Comparison of ENCODE assay signal across 1 cellular context in the genomic region with DNA sequence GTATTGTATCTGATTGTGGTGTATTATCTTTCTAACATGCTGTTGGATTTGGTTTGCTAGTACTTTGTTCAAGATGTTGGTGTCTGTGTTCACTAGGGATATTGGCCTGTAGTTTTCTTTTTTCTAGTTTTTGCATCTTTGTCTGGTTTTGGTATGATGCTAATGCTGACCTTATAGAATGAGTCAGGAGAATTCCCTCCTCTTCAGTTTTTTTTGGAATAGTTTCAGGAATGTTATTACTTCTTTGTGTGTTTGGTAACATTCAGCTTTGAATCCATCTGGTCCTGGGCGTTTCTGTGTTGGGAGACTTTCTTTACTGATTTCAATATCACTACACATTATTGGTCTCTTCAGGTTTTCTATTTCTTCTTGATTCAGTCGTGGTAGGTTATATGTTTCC.
A peak's percentile ranks its signal among the peaks of the same experiment; 100 is the strongest.
TF ChIP-seq lines count a peak whose summit lies in the region.

No MANE protein-coding gene starts in this region.

TF ChIP-seq in IMR-90, 13 proteins besides CTCF, POLR2A, EP300 and RAD21:
- no peak for TF ChIP-seq ELK1 (IDR thresholded peaks at IDR 0.05; ENCODE audit: borderline replicate concordance, low read depth, low read length)
- peak; percentile 52 for TF ChIP-seq RCOR1 (IDR thresholded peaks at IDR 0.05; ENCODE audit: insufficient replicate concordance, low read length)
- peak; percentile 27; the same call in 1 of the 2 replicates for TF ChIP-seq CEBPB (IDR thresholded peaks at IDR 0.05; ENCODE audit: low read depth, low read length)
- TF ChIP-seq CHD1 (IDR thresholded peaks at IDR 0.05; ENCODE audit: low read depth, low read length) = no peak
- TF ChIP-seq FOS (IDR thresholded peaks at IDR 0.05; ENCODE audit: low read depth, low read length) = peak; percentile 52; the same call in 1 of the 2 replicates
- TF ChIP-seq MAFK (IDR thresholded peaks at IDR 0.05; ENCODE audit: low read depth, low read length) = peak; percentile 54
- TF ChIP-seq BHLHE40 (IDR thresholded peaks at IDR 0.05; ENCODE audit: low read depth, low read length) = no peak
- TF ChIP-seq SMC3 (IDR thresholded peaks at IDR 0.05; ENCODE audit: low read depth, low read length) = no peak
- TF ChIP-seq NFE2L2 (IDR thresholded peaks at IDR 0.05; ENCODE audit: low read depth, low read length) = peak; percentile 52; the same call in 1 of the 2 replicates
- TF ChIP-seq RFX5 (IDR thresholded peaks at IDR 0.05; ENCODE audit: low read depth, low read length) = no peak
- TF ChIP-seq USF2 (IDR thresholded peaks at IDR 0.05; ENCODE audit: low read depth, low read length) = no peak
- TF ChIP-seq MAZ (IDR thresholded peaks at IDR 0.05; ENCODE audit: borderline replicate concordance, low read depth, low read length) = no peak
- TF ChIP-seq MXI1 (IDR thresholded peaks at IDR 0.05; ENCODE audit: borderline replicate concordance, low read depth, low read length) = no peak
TF ChIP-seq in IMR-90: peak in this region for 5.
